In the genomic region with DNA sequence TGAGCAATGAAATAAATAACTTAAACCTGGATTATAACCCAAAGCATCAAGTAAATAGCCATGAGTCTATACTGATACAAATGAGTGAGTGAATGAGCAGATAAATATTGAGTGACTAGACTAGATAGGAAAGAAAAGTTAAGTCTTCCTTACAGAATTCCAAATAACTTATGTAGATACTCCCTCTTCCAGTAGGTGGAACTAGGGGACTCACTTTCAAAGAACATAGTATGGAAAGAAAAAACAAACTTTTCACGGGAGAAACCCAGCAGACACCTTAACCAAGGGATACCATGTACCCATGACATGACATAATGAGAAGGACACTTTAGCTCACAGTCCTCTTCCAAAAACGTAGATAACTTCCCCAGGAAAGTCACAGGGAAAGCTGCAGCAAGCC, we compare ENCODE assay signal across 14 cellular contexts. TPM values are rescaled to one million over a fixed set of nuclear protein-coding genes. Genes with fewer than 3 reads are reported as not detected.
A peak's percentile ranks its signal among the peaks of the same experiment; 100 is the strongest.
DNase-seq lines count a peak whose midpoint lies in the region; ATAC-seq and TF ChIP-seq lines count a peak whose summit lies in the region.
"Had no signal": no experiment of that assay in that cellular context is flagged by ENCODE, and none has a peak within 500 bp of the region (broad histone marks: within the 10 kb centered on the region; RNA-seq: fewer than 3 reads in every experiment).

No MANE protein-coding gene starts in this region.

- DNase-seq in cardiac muscle cell (ENCODE audit: low read depth in 1 of 2, low spot score in 1 of 2): peak; percentile 11 to 27
- DNase-seq in cardiac septum (ENCODE audit: low spot score): no peak
- DNase-seq in WTC11 (ENCODE audit: low spot score): no peak
- no peak for DNase-seq in foreskin keratinocyte
- DNase-seq in type B pancreatic cell (ENCODE audit: extremely low spot score, unreplicated experiment): no peak
- DNase-seq in WERI-Rb-1: no peak
- DNase-seq in NOMO-1 (lab: John Stamatoyannopoulos, UW; ENCODE audit: unreplicated experiment in 2 of 2): no peak
- DNase-seq: activated effector memory CD4-positive, alpha-beta T cell treated with Interleukin-2 at 50 U/mL for 16 hours; effector CD8-positive, alpha-beta T cell; MV-4-11; NCI-H510A; SHP77 treated with DMSO at 0.1 percent for 48 hours had no signal

- POLR2A ChIA-PET in WTC11 (lab: Charles Lee): interaction anchor here (1.0 kb wide), 1 partner anchor 32 kb away, joined by 3 read pairs; no protein-coding TSS in a partner anchor

- H3K4me1 Mint-ChIP-seq in WTC11 (peaks cover 5% of the 10 kb centered on the region), type B pancreatic cell (ENCODE audit: unreplicated experiment) (peaks cover 3% of the 10 kb centered on the region)

- H3K27ac Mint-ChIP-seq in WTC11: no peak overlapping the region
- peak overlapping the region; percentile 57 for H3K27ac Mint-ChIP-seq in type B pancreatic cell
- H3K27ac Mint-ChIP-seq: stimulated activated naive CD8-positive, alpha-beta T cell treated with anti-CD3 and anti-CD28 coated beads, Interleukin-15, Interleukin-2, amounts not matched to agents 100 ng/mL and 50 ng/mL, for 24 hours had no signal

- no peak overlapping the region for H3K4me3 ChIP-seq in cardiac muscle cell
- H3K4me3 ChIP-seq in WERI-Rb-1 (ENCODE audit: low read depth, low read length): no peak overlapping the region

- peak; percentile 34 for TF ChIP-seq CTCF in cardiac muscle cell (IDR thresholded peaks at IDR 0.05; ENCODE audit: low read depth, low read length)
- TF ChIP-seq CTCF in WTC11 (IDR thresholded peaks at IDR 0.05): no peak
- TF ChIP-seq CTCF in foreskin keratinocyte (conservative IDR thresholded peaks at IDR 0.05): peak; percentile 46
- TF ChIP-seq CTCF in type B pancreatic cell (conservative IDR thresholded peaks at IDR 0.05): peak; percentile 33
- TF ChIP-seq CTCF in WERI-Rb-1 (IDR thresholded peaks at IDR 0.05; ENCODE audit: low read depth, low read length): no peak

- H3K27ac ChIP-seq in cardiac muscle cell (no peak overlapping the region), foreskin keratinocyte (no peak overlapping the region), WERI-Rb-1 (no peak overlapping the region)

- no peaks in the 10 kb centered on the region for H3K27me3 ChIP-seq in cardiac muscle cell
- H3K27me3 ChIP-seq in foreskin keratinocyte: no peaks in the 10 kb centered on the region
- no peaks in the 10 kb centered on the region for H3K27me3 ChIP-seq in WERI-Rb-1 (ENCODE audit: insufficient read depth, low read depth, severe bottlenecking)

- H3K36me3 Mint-ChIP-seq in WTC11: no peaks in the 10 kb centered on the region
- peaks cover 32% of the 10 kb centered on the region for H3K36me3 Mint-ChIP-seq in type B pancreatic cell

- no peaks in the 10 kb centered on the region for H3K27me3 Mint-ChIP-seq in WTC11 (ENCODE audit: low read depth)
- H3K27me3 Mint-ChIP-seq in type B pancreatic cell: no peaks in the 10 kb centered on the region
- H3K27me3 Mint-ChIP-seq: stimulated activated naive CD8-positive, alpha-beta T cell treated with anti-CD3 and anti-CD28 coated beads, Interleukin-15, Interleukin-2, amounts not matched to agents 100 ng/mL and 50 ng/mL, for 24 hours had no signal

- peak; percentile 32; the same call in 1 of the 2 replicates for ATAC-seq in WTC11
- ATAC-seq in foreskin keratinocyte: peak; percentile 35
- no peak for ATAC-seq in GM21717 (IDR thresholded peaks at IDR 0.05; ENCODE audit: unreplicated experiment)

- H3K36me3 ChIP-seq in cardiac muscle cell: no peaks in the 10 kb centered on the region
- no peaks in the 10 kb centered on the region for H3K36me3 ChIP-seq in WERI-Rb-1

- CTCF ChIA-PET in WTC11 (lab: Charles Lee): interaction anchor here (1.2 to 4.7 kb wide), 2 partner anchors 10 to 33 kb away, joined by 3 to 45 read pairs; no protein-coding TSS in a partner anchor

- no peaks in the 10 kb centered on the region for H3K9me3 ChIP-seq in cardiac muscle cell (ENCODE audit: low read depth)
- no peaks in the 10 kb centered on the region for H3K9me3 ChIP-seq in WERI-Rb-1 (ENCODE audit: severe bottlenecking)

- no peaks in the 10 kb centered on the region for H3K9me3 Mint-ChIP-seq in WTC11
- H3K9me3 Mint-ChIP-seq in type B pancreatic cell: no peaks in the 10 kb centered on the region
- H3K9me3 Mint-ChIP-seq: stimulated activated naive CD8-positive, alpha-beta T cell treated with anti-CD3 and anti-CD28 coated beads, Interleukin-15, Interleukin-2, amounts not matched to agents 100 ng/mL and 50 ng/mL, for 24 hours had no signal

- H3K4me3 Mint-ChIP-seq in WTC11 (no peak overlapping the region), type B pancreatic cell (no peak overlapping the region)
- H3K4me3 Mint-ChIP-seq: stimulated activated naive CD8-positive, alpha-beta T cell treated with anti-CD3 and anti-CD28 coated beads, Interleukin-15, Interleukin-2, amounts not matched to agents 100 ng/mL and 50 ng/mL, for 24 hours had no signal

- H3K4me1 ChIP-seq in cardiac muscle cell (ENCODE audit: low read depth) (peaks cover 14% of the 10 kb centered on the region), foreskin keratinocyte (peaks cover 10% of the 10 kb centered on the region)

- intact Hi-C loops in cardiac septum (cut with DNase I): no loop called here

TF ChIP-seq in WTC11, 78 proteins besides CTCF, POLR2A, EP300 and RAD21 (continues in another document):
- TF ChIP-seq CBFB (CRISPR knock-in tag; IDR thresholded peaks at IDR 0.05; ENCODE audit: low read depth) (no peak), HMGA2 (CRISPR knock-in tag; IDR thresholded peaks at IDR 0.05) (no peak), USF1 (CRISPR knock-in tag; IDR thresholded peaks at IDR 0.05) (no peak), ZSCAN18 (CRISPR knock-in tag; IDR thresholded peaks at IDR 0.05) (no peak), EMX1 (CRISPR knock-in tag; IDR thresholded peaks at IDR 0.05) (no peak), NR3C1 (CRISPR knock-in tag; conservative IDR thresholded peaks at IDR 0.05; ENCODE audit: low read depth) (no peak), SP1 (CRISPR knock-in tag; conservative IDR thresholded peaks at IDR 0.05) (no peak), GABPB1 (CRISPR knock-in tag; IDR thresholded peaks at IDR 0.05) (no peak), FOXP1 (CRISPR knock-in tag; IDR thresholded peaks at IDR 0.05; ENCODE audit: borderline replicate concordance) (no peak)
- TF ChIP-seq, protein P1, sequence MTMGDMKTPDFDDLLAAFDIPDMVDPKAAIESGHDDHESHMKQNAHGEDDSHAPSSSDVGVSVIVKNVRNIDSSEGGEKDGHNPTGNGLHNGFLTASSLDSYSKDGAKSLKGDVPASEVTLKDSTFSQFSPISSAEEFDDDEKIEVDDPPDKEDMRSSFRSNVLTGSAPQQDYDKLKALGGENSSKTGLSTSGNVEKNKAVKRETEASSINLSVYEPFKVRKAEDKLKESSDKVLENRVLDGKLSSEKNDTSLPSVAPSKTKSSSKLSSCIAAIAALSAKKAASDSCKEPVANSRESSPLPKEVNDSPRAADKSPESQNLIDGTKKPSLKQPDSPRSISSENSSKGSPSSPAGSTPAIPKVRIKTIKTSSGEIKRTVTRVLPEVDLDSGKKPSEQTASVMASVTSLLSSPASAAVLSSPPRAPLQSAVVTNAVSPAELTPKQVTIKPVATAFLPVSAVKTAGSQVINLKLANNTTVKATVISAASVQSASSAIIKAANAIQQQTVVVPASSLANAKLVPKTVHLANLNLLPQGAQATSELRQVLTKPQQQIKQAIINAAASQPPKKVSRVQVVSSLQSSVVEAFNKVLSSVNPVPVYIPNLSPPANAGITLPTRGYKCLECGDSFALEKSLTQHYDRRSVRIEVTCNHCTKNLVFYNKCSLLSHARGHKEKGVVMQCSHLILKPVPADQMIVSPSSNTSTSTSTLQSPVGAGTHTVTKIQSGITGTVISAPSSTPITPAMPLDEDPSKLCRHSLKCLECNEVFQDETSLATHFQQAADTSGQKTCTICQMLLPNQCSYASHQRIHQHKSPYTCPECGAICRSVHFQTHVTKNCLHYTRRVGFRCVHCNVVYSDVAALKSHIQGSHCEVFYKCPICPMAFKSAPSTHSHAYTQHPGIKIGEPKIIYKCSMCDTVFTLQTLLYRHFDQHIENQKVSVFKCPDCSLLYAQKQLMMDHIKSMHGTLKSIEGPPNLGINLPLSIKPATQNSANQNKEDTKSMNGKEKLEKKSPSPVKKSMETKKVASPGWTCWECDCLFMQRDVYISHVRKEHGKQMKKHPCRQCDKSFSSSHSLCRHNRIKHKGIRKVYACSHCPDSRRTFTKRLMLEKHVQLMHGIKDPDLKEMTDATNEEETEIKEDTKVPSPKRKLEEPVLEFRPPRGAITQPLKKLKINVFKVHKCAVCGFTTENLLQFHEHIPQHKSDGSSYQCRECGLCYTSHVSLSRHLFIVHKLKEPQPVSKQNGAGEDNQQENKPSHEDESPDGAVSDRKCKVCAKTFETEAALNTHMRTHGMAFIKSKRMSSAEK (CRISPR knock-in tag; IDR thresholded peaks at IDR 0.05; ENCODE audit: borderline replicate concordance): no peak

RNA-seq across cellular contexts. Expression of gene CSGALNACT2, which starts 32.2 kb away (rescaled TPM):
- total RNA-seq in cardiac muscle cell: 6.4 and 8.3 TPM in 2 replicates
- polyA plus RNA-seq in cardiac muscle cell: 9.9 and 11.6 TPM in 2 replicates
- total RNA-seq in cardiac septum: 14.2 TPM
- 5.1 to 5.7 TPM (median 5.2 TPM) in 3 replicates for total RNA-seq in WTC11 (2021)
- total RNA-seq in foreskin keratinocyte: 12.5 and 13.1 TPM in 2 replicates
- 5.4 TPM in 2 replicates for polyA plus RNA-seq in foreskin keratinocyte
- 6.0 and 11.6 TPM in 2 replicates for total RNA-seq in type B pancreatic cell (ENCODE audit: low replicate concordance)

Comparison
In these comparisons a context has a peak if more than half of its experiments do, and no peak if none do; other contexts are left out.
1. DNase-seq: peak in cardiac muscle cell (2 of 2); none in cardiac septum (single experiment), WTC11 (single experiment), foreskin keratinocyte (0 of 2), type B pancreatic cell (single experiment), WERI-Rb-1 (single experiment) and NOMO-1 (0 of 2).
2. CTCF ChIP-seq: peak in cardiac muscle cell (single experiment), foreskin keratinocyte (single experiment) and type B pancreatic cell (single experiment); none in WTC11 (single experiment) and WERI-Rb-1 (single experiment).